9 cellular contexts compared by ENCODE assay signal in the genomic region with DNA sequence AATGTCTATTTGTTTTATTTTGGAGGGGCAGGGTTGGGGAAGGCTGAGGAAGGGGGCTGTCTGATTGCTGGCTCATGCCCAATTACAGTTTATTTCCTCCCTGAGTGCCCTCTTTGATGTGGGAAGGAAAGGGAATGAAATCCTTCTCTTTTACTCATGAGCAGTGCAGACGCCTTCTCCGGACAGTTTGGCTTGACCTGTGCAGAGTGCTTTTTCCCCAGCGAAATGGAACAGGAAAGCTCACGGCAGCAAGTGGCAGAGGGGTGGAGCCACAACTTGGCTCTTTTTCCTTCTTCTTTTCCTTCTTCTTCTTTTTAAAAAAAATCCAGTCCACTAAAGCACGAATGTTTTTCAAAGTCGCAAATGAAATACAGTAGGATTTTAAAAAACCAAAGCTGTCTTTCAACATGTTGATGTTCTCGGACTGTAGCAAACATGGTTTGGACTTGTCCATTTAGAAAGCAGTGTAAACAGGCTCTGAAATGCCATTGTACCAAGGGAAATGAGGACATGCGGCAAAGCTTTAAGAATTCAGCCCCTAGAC. TPM values are rescaled to one million over a fixed set of nuclear protein-coding genes. Genes with fewer than 3 reads are reported as not detected.
DNase-seq lines count a peak whose midpoint lies in the region; ATAC-seq and TF ChIP-seq lines count a peak whose summit lies in the region.
"Had no signal": no experiment of that assay in that cellular context is flagged by ENCODE, and none has a peak within 500 bp of the region (broad histone marks: within the 10 kb centered on the region; RNA-seq: fewer than 3 reads in every experiment).

No MANE protein-coding gene starts in this region.

- DNase-seq in GM23338 (ENCODE audit: low spot score), result no peak
- DNase-seq in right cardiac atrium, result peak in 1 of 3 donors; percentile 55
- DNase-seq in retina, result peak; percentile 54
- no peak for DNase-seq in DMS 273 (lab: John Stamatoyannopoulos, UW; ENCODE audit: unreplicated experiment)
- no peak for DNase-seq in T1000 (lab: John Stamatoyannopoulos, UW)
- no peak for DNase-seq in DMS153 (lab: John Stamatoyannopoulos, UW)
- DNase-seq: NCI-H510A treated with DMSO at 0.1 percent for 48 hours had no signal

- no peaks in the 10 kb centered on the region for H3K36me3 Mint-ChIP-seq in GM23338 (ENCODE audit: low read depth)

- no peak for TF ChIP-seq CTCF in GM23338 (conservative IDR thresholded peaks at IDR 0.05; ENCODE audit: low read depth in 2 of 2)

- peaks cover 10% of the 10 kb centered on the region for H3K27me3 Mint-ChIP-seq in GM23338 (ENCODE audit: insufficient read depth, low read depth, poor library complexity)

- H3K36me3 ChIP-seq in GM23338 (ENCODE audit: insufficient read depth), result no peaks in the 10 kb centered on the region

- no peaks in the 10 kb centered on the region for H3K9me3 Mint-ChIP-seq in GM23338

- no peaks in the 10 kb centered on the region for H3K9me3 ChIP-seq in right cardiac atrium (ENCODE audit: control insufficient read depth, low read length)

- peaks cover 36% of the 10 kb centered on the region for H3K4me1 Mint-ChIP-seq in GM23338

- H3K27me3 ChIP-seq in GM23338 (ENCODE audit: insufficient read depth), result no peaks in the 10 kb centered on the region
- no peaks in the 10 kb centered on the region for H3K27me3 ChIP-seq in right cardiac atrium (ENCODE audit: control insufficient read depth, insufficient read depth)

- H3K27ac Mint-ChIP-seq in GM23338, result peak overlapping the region; percentile 82

- no peak for TF ChIP-seq POLR2A in GM18505 (IDR thresholded peaks at IDR 0.05; ENCODE audit: borderline replicate concordance, extremely low read depth, insufficient read depth, insufficient read length)

- peak overlapping the region; percentile 13; the same call in 1 of the 2 replicates for H3K4me3 ChIP-seq in GM23338
- peak overlapping the region; percentile 27 for H3K4me3 ChIP-seq in right cardiac atrium (ENCODE audit: low read length)

- no peaks in the 10 kb centered on the region for H4K20me1 ChIP-seq in GM23338 (replicated peaks; ENCODE audit: insufficient read depth)

- intact Hi-C loops in right cardiac atrium (cut with DNase I), result no loop called here

- H3K4me2 ChIP-seq in GM23338, result peak overlapping the region; percentile 10

- H2AFZ ChIP-seq in GM23338, result no peak overlapping the region

- WGBS in right cardiac atrium, result 32% methylated on average over 8 of the region's 8 CpGs

- ATAC-seq in GM23338 (no peak; the same call in 2 of the 3 replicates), right cardiac atrium (peak; percentile 63 to 82), GM18505 (IDR thresholded peaks at IDR 0.05; ENCODE audit: unreplicated experiment) (no peak)

- no peaks in the 10 kb centered on the region; the same call in 1 of the 2 replicates for H3K9me2 ChIP-seq in GM23338 (ENCODE audit: insufficient read depth)

- H3K79me2 ChIP-seq in GM23338 (replicated peaks; ENCODE audit: insufficient read depth), result 0 out of 2 replicates have a peak, but pooled peaks cover 9% of the 10 kb centered on the region

- H3F3A ChIP-seq in GM23338 (replicated peaks; ENCODE audit: low read depth), result no peaks in the 10 kb centered on the region; the same call in 1 of the 2 replicates

- H3K4me1 ChIP-seq in GM23338 (ENCODE audit: insufficient read depth) (peaks cover 36% of the 10 kb centered on the region), right cardiac atrium (ENCODE audit: control insufficient read depth, insufficient read depth, low read length) (peaks cover 8% of the 10 kb centered on the region)

- H3K4me3 Mint-ChIP-seq in GM23338, result peak overlapping the region; percentile 30; the same call in 2 of the 3 replicates

- peak overlapping the region; percentile 92 for H3K27ac ChIP-seq in GM23338 (ENCODE audit: low read depth)
- H3K27ac ChIP-seq in angular gyrus (ENCODE audit: low read depth, low read length), result peak overlapping the region; percentile 4
- no peak overlapping the region for H3K27ac ChIP-seq in right cardiac atrium (ENCODE audit: low read length)

TF ChIP-seq in GM23338, 12 proteins besides CTCF, POLR2A, EP300 and RAD21:
- no peak for TF ChIP-seq ZNF331 (CRISPR knock-in tag; IDR thresholded peaks at IDR 0.05; ENCODE audit: low read depth)
- no peak for TF ChIP-seq JUNB (IDR thresholded peaks at IDR 0.05; ENCODE audit: unreplicated experiment)
- TF ChIP-seq STAT1 (IDR thresholded peaks at IDR 0.05; ENCODE audit: unreplicated experiment), result no peak
- TF ChIP-seq EZH2phosphoT487 (IDR thresholded peaks at IDR 0.05; ENCODE audit: unreplicated experiment), result no peak
- TF ChIP-seq EZH2 (IDR thresholded peaks at IDR 0.05; ENCODE audit: low read depth, unreplicated experiment), result no peak

RNA-seq across cellular contexts. Expression of gene RAB31, which starts 34.6 kb away (rescaled TPM):
- 18.8 and 33.8 TPM in 2 replicates for total RNA-seq in GM23338 (2014; rRNA removed; shearing (Covaris generic))
- polyA plus RNA-seq in GM23338 (2016; fragmentation: Nextera tagmentation; extraction: Ambion mirVana) (34.0 and 46.1 TPM in 2 replicates), right cardiac atrium (9.1 TPM)
- 10 to 100 TPM; 21.5 to 42.3 (median 26.0) TPM for total RNA-seq in right cardiac atrium

Comparison
In these comparisons a context has a peak if more than half of its experiments do, and no peak if none do; other contexts are left out.
1. ATAC-seq: peak in right cardiac atrium (2 of 2); none in GM23338 (single experiment) and GM18505 (single experiment).